Comparison of ENCODE assay signal across 1 cellular context in the genomic region with DNA sequence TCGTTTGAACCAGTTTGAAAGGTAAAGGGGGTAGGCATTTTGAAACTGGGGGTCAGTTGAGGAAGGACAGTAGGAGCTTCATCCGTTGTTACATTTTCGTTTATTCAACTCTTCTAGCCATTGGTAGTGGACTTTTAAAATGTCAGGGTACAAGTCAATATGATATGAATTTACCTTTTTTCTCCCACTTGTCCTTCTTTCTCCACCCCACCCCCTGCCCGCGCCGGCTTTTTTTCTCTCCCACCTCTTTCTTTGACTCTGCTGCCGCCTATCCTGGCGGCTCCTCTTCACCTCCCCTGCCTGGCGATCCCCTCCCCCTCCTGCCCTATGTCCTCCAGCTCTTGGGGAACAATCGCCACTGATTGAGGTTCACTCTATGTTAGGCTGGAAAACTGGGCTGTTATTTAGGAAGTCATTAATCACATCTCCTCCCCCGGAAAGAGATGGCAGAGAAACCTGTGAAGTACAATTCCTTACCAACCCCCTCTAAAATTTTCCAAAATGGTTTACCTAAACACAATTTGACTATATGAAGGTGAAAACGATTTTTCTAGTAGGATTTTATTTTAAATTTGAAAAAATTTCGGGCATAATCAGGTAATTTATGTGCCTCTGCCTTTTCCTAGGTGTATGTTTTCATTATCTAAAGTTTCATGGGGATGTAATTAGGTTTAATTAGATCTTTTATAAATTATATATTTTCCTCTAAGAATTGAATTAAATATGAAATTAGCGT.
TF ChIP-seq lines count a peak whose summit lies in the region.

No MANE protein-coding gene starts in this region.

TF ChIP-seq in HepG2, 621 proteins besides CTCF, POLR2A, EP300 and RAD21 (continued from another document and continues in another):
- TF ChIP-seq PPARG (CRISPR knock-in tag; conservative IDR thresholded peaks at IDR 0.05) (0 out of 2 replicates have a peak, but pooled peaks have one; percentile 40), HNF4A (CRISPR knock-in tag; IDR thresholded peaks at IDR 0.05) (peak; percentile 39; the same call in 1 of the 2 replicates), PHF20 (CRISPR knock-in tag; IDR thresholded peaks at IDR 0.05) (no peak), JUN (CRISPR knock-in tag; IDR thresholded peaks at IDR 0.05) (no peak), KMT2B (CRISPR knock-in tag; IDR thresholded peaks at IDR 0.05) (peak; percentile 38; the same call in 1 of the 2 replicates), ZSCAN25 (CRISPR knock-in tag; IDR thresholded peaks at IDR 0.05) (peak; percentile 94), ZNF224 (CRISPR knock-in tag; IDR thresholded peaks at IDR 0.05) (no peak), SYNCRIP (IDR thresholded peaks at IDR 0.05; ENCODE audit: insufficient read depth, low read depth, low read length) (no peak), SRSF9 (IDR thresholded peaks at IDR 0.05; ENCODE audit: borderline replicate concordance, insufficient read depth, low read depth, low read length, poor library complexity, severe bottlenecking) (no peak), ZNF850 (CRISPR knock-in tag; conservative IDR thresholded peaks at IDR 0.05) (no peak), ZSCAN22 (CRISPR knock-in tag; IDR thresholded peaks at IDR 0.05) (no peak), CHCHD3 (CRISPR knock-in tag; IDR thresholded peaks at IDR 0.05) (no peak), YEATS2 (CRISPR knock-in tag; IDR thresholded peaks at IDR 0.05; ENCODE audit: borderline replicate concordance) (0 out of 2 replicates have a peak, but pooled peaks have one; percentile 21), ARHGAP35 (CRISPR knock-in tag; IDR thresholded peaks at IDR 0.05; ENCODE audit: borderline replicate concordance) (no peak), ZNF207 (IDR thresholded peaks at IDR 0.05; ENCODE audit: borderline replicate concordance) (no peak), ZNF34 (CRISPR knock-in tag; IDR thresholded peaks at IDR 0.05; ENCODE audit: borderline replicate concordance) (no peak), RXRB (CRISPR knock-in tag; IDR thresholded peaks at IDR 0.05; ENCODE audit: borderline replicate concordance) (no peak), ZMYM4 (CRISPR knock-in tag; IDR thresholded peaks at IDR 0.05) (peak; percentile 71), ZNF562 (CRISPR knock-in tag; IDR thresholded peaks at IDR 0.05; ENCODE audit: borderline replicate concordance) (no peak), ARNT (IDR thresholded peaks at IDR 0.05) (no peak), POLR2AphosphoS5 (IDR thresholded peaks at IDR 0.05; ENCODE audit: low read depth, low read length) (peak; percentile 58), BHLHE40 (IDR thresholded peaks at IDR 0.05; ENCODE audit: low read length) (no peak), NFIB (CRISPR knock-in tag; IDR thresholded peaks at IDR 0.05; ENCODE audit: borderline replicate concordance) (no peak), ZNF720 (CRISPR knock-in tag; IDR thresholded peaks at IDR 0.05) (no peak), MZF1 (CRISPR knock-in tag; IDR thresholded peaks at IDR 0.05; ENCODE audit: borderline replicate concordance) (peak; percentile 92; the same call in 1 of the 2 replicates), ZMAT3 (CRISPR knock-in tag; conservative IDR thresholded peaks at IDR 0.05) (no peak), DNMT1 (CRISPR knock-in tag; IDR thresholded peaks at IDR 0.05) (no peak), NR2F2 (IDR thresholded peaks at IDR 0.05; ENCODE audit: borderline replicate concordance, low read depth) (0 out of 2 replicates have a peak, but pooled peaks have one; percentile 27), SMARCE1 (IDR thresholded peaks at IDR 0.05; ENCODE audit: borderline replicate concordance) (no peak), RFXANK (CRISPR knock-in tag; IDR thresholded peaks at IDR 0.05) (no peak), PCBP1 (IDR thresholded peaks at IDR 0.05; ENCODE audit: borderline replicate concordance, low read depth, low read length) (no peak)
- TF ChIP-seq, protein P1, sequence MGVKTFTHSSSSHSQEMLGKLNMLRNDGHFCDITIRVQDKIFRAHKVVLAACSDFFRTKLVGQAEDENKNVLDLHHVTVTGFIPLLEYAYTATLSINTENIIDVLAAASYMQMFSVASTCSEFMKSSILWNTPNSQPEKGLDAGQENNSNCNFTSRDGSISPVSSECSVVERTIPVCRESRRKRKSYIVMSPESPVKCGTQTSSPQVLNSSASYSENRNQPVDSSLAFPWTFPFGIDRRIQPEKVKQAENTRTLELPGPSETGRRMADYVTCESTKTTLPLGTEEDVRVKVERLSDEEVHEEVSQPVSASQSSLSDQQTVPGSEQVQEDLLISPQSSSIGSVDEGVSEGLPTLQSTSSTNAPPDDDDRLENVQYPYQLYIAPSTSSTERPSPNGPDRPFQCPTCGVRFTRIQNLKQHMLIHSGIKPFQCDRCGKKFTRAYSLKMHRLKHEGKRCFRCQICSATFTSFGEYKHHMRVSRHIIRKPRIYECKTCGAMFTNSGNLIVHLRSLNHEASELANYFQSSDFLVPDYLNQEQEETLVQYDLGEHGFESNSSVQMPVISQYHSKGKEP (CRISPR knock-in tag; IDR thresholded peaks at IDR 0.05): no peak
- TF ChIP-seq, protein P2, sequence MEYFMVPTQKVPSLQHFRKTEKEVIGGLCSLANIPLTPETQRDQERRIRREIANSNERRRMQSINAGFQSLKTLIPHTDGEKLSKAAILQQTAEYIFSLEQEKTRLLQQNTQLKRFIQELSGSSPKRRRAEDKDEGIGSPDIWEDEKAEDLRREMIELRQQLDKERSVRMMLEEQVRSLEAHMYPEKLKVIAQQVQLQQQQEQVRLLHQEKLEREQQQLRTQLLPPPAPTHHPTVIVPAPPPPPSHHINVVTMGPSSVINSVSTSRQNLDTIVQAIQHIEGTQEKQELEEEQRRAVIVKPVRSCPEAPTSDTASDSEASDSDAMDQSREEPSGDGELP (IDR thresholded peaks at IDR 0.05; ENCODE audit: borderline replicate concordance, low read depth): no peak
- TF ChIP-seq, protein P3, sequence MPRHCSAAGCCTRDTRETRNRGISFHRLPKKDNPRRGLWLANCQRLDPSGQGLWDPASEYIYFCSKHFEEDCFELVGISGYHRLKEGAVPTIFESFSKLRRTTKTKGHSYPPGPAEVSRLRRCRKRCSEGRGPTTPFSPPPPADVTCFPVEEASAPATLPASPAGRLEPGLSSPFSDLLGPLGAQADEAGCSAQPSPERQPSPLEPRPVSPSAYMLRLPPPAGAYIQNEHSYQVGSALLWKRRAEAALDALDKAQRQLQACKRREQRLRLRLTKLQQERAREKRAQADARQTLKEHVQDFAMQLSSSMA (CRISPR knock-in tag; IDR thresholded peaks at IDR 0.05): no peak
- TF ChIP-seq, protein P4, sequence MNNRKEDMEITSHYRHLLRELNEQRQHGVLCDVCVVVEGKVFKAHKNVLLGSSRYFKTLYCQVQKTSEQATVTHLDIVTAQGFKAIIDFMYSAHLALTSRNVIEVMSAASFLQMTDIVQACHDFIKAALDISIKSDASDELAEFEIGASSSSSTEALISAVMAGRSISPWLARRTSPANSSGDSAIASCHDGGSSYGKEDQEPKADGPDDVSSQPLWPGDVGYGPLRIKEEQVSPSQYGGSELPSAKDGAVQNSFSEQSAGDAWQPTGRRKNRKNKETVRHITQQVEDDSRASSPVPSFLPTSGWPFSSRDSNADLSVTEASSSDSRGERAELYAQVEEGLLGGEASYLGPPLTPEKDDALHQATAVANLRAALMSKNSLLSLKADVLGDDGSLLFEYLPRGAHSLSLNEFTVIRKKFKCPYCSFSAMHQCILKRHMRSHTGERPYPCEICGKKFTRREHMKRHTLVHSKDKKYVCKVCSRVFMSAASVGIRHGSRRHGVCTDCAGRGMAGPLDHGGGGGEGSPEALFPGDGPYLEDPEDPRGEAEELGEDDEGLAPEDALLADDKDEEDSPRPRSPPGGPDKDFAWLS (CRISPR knock-in tag; IDR thresholded peaks at IDR 0.05; ENCODE audit: borderline replicate concordance): no peak
- TF ChIP-seq, protein P5, sequence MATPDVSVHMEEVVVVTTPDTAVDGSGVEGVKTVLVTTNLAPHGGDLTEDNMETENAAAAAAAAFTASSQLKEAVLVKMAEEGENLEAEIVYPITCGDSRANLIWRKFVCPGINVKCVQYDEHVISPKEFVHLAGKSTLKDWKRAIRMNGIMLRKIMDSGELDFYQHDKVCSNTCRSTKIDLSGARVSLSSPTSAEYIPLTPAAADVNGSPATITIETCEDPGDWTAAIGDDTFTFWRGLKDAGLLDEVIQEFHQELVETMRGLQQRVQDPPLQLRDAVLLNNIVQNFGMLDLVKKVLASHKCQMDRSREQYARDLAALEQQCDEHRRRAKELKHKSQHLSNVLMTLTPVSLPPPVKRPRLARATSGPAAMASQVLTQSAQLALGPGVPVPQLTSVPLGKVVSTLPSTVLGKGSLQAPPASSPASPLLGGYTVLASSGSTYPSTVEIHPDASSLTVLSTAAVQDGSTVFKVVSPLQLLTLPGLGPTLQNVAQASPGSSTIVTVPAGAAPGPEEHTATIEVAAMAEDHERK (CRISPR knock-in tag; IDR thresholded peaks at IDR 0.05; ENCODE audit: low read depth): no peak
- TF ChIP-seq, protein P6, sequence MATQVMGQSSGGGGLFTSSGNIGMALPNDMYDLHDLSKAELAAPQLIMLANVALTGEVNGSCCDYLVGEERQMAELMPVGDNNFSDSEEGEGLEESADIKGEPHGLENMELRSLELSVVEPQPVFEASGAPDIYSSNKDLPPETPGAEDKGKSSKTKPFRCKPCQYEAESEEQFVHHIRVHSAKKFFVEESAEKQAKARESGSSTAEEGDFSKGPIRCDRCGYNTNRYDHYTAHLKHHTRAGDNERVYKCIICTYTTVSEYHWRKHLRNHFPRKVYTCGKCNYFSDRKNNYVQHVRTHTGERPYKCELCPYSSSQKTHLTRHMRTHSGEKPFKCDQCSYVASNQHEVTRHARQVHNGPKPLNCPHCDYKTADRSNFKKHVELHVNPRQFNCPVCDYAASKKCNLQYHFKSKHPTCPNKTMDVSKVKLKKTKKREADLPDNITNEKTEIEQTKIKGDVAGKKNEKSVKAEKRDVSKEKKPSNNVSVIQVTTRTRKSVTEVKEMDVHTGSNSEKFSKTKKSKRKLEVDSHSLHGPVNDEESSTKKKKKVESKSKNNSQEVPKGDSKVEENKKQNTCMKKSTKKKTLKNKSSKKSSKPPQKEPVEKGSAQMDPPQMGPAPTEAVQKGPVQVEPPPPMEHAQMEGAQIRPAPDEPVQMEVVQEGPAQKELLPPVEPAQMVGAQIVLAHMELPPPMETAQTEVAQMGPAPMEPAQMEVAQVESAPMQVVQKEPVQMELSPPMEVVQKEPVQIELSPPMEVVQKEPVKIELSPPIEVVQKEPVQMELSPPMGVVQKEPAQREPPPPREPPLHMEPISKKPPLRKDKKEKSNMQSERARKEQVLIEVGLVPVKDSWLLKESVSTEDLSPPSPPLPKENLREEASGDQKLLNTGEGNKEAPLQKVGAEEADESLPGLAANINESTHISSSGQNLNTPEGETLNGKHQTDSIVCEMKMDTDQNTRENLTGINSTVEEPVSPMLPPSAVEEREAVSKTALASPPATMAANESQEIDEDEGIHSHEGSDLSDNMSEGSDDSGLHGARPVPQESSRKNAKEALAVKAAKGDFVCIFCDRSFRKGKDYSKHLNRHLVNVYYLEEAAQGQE (IDR thresholded peaks at IDR 0.05; ENCODE audit: borderline replicate concordance in 1 of 2, low read depth in 1 of 2, low read length in 2 of 2): no peak
- TF ChIP-seq, protein P7, sequence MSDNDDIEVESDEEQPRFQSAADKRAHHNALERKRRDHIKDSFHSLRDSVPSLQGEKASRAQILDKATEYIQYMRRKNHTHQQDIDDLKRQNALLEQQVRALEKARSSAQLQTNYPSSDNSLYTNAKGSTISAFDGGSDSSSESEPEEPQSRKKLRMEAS (IDR thresholded peaks at IDR 0.05): peak; percentile 41; the same call in 1 of the 2 replicates
- TF ChIP-seq, protein P8, sequence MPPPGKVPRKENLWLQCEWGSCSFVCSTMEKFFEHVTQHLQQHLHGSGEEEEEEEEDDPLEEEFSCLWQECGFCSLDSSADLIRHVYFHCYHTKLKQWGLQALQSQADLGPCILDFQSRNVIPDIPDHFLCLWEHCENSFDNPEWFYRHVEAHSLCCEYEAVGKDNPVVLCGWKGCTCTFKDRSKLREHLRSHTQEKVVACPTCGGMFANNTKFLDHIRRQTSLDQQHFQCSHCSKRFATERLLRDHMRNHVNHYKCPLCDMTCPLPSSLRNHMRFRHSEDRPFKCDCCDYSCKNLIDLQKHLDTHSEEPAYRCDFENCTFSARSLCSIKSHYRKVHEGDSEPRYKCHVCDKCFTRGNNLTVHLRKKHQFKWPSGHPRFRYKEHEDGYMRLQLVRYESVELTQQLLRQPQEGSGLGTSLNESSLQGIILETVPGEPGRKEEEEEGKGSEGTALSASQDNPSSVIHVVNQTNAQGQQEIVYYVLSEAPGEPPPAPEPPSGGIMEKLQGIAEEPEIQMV (CRISPR knock-in tag; IDR thresholded peaks at IDR 0.05; ENCODE audit: low read depth): no peak
- TF ChIP-seq, protein P9, sequence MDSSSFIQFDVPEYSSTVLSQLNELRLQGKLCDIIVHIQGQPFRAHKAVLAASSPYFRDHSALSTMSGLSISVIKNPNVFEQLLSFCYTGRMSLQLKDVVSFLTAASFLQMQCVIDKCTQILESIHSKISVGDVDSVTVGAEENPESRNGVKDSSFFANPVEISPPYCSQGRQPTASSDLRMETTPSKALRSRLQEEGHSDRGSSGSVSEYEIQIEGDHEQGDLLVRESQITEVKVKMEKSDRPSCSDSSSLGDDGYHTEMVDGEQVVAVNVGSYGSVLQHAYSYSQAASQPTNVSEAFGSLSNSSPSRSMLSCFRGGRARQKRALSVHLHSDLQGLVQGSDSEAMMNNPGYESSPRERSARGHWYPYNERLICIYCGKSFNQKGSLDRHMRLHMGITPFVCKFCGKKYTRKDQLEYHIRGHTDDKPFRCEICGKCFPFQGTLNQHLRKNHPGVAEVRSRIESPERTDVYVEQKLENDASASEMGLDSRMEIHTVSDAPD (CRISPR knock-in tag; IDR thresholded peaks at IDR 0.05): no peak
- TF ChIP-seq, protein P10, sequence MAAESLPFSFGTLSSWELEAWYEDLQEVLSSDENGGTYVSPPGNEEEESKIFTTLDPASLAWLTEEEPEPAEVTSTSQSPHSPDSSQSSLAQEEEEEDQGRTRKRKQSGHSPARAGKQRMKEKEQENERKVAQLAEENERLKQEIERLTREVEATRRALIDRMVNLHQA (CRISPR knock-in tag; IDR thresholded peaks at IDR 0.05): no peak
- TF ChIP-seq, protein P11, sequence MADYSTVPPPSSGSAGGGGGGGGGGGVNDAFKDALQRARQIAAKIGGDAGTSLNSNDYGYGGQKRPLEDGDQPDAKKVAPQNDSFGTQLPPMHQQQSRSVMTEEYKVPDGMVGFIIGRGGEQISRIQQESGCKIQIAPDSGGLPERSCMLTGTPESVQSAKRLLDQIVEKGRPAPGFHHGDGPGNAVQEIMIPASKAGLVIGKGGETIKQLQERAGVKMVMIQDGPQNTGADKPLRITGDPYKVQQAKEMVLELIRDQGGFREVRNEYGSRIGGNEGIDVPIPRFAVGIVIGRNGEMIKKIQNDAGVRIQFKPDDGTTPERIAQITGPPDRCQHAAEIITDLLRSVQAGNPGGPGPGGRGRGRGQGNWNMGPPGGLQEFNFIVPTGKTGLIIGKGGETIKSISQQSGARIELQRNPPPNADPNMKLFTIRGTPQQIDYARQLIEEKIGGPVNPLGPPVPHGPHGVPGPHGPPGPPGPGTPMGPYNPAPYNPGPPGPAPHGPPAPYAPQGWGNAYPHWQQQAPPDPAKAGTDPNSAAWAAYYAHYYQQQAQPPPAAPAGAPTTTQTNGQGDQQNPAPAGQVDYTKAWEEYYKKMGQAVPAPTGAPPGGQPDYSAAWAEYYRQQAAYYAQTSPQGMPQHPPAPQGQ (CRISPR knock-in tag; IDR thresholded peaks at IDR 0.05; ENCODE audit: borderline replicate concordance): no peak
- TF ChIP-seq, protein P12, sequence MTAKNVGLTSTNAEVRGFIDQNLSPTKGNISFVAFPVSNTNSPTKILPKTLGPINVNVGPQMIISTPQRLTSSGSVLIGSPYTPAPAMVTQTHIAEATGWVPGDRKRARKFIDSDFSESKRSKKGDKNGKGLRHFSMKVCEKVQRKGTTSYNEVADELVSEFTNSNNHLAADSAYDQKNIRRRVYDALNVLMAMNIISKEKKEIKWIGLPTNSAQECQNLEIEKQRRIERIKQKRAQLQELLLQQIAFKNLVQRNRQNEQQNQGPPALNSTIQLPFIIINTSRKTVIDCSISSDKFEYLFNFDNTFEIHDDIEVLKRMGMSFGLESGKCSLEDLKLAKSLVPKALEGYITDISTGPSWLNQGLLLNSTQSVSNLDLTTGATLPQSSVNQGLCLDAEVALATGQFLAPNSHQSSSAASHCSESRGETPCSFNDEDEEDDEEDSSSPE (CRISPR knock-in tag; IDR thresholded peaks at IDR 0.05): no peak
